Comparison of ENCODE assay signal across 7 cellular contexts in the genomic region with DNA sequence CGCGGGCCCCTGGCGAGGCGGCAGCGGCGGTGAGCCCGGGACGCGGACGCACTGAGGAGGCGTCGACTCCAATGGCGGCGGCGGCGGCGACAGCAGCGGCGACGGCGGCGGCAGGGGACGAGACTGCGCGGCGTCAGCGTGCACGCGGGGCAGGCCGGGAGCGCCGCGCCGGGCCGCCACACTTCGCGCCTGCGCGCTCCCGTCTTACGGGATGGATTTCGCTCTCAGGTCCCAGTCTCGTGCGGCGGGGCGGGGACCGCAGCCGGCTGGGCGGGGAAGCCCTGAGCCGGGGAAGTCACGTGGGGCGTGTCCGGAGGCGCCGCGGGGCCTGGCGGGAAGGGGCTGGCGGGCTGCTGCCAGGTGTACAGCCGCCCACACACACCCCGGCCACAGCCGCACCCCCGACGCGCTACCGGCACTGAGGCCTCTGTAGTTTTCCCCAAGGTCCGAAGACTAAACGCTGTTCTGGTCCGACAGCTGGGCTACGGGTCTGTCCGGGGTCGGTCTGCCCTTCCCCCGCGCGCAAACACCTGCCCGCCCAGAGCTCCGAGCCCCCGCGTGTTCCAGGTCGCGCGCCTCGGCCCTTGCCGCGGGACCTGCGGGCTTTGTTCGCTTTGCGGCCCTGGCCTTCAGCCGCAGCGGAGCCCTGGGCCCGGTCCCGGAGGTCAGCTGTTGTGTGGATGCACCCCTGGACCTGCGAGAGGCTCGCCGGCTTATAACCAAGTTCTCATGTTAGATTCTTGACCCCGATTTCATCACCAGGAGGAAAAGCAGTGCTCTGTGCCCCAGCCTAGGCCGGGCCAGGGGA. TPM values are rescaled to one million over a fixed set of nuclear protein-coding genes. Genes with fewer than 3 reads are reported as not detected.
DNase-seq lines count a peak whose midpoint lies in the region; ATAC-seq and TF ChIP-seq lines count a peak whose summit lies in the region.

YTHDF1 (minus strand) TSS at position 91 of the 808 bp plus-strand sequence. CDS start 239 bp downstream, outside the sequence.

- WGBS in hepatocyte (ENCODE audit: low lambda C conversion rate, missing lambda C conversion rate) = 4% methylated on average over 70 of the region's 96 CpGs

- H3K4me3 ChIP-seq in astrocyte of the cerebellum (ENCODE audit: low read depth, low read length) = peak within 1 kb of the TSS; percentile 80
- H3K4me3 ChIP-seq in hepatocyte = peak within 1 kb of the TSS; percentile 91

- no peaks in the 10 kb centered on the region for H3K36me3 ChIP-seq in hepatocyte (replicated peaks; ENCODE audit: insufficient read depth, low read depth)

- peak within 1 kb of the TSS; percentile 97 for H2AFZ ChIP-seq in hepatocyte

- DNase-seq in NCI-H2081 (lab: John Stamatoyannopoulos, UW) (peak; percentile 96), T-helper 9 cell (peak; percentile 87), astrocyte of the cerebellum (ENCODE audit: low read depth) (peak; percentile 69), hepatocyte (ENCODE audit: low spot score) (peak; percentile 99), retina (peak; percentile 95)

- in situ Hi-C loops in astrocyte of the cerebellum (cut with HindIII; ENCODE audit: low sequenced_read_pairs) = loop anchor here (25.0 kb wide), 1 partner anchor 129 kb away; no protein-coding TSS in a partner anchor

- H3K4me2 ChIP-seq in hepatocyte = peak within 1 kb of the TSS; percentile 96

- H3K27me3 ChIP-seq in hepatocyte = no peaks in the 10 kb centered on the region

- H4K20me1 ChIP-seq in hepatocyte (ENCODE audit: insufficient read depth, poor library complexity, severe bottlenecking) = peaks cover 44% of the 10 kb centered on the region

- peaks cover 45% of the 10 kb centered on the region for H3K79me2 ChIP-seq in hepatocyte

- ATAC-seq in GM18517 (IDR thresholded peaks at IDR 0.05; ENCODE audit: unreplicated experiment) (peak; percentile 92), HG03039 (IDR thresholded peaks at IDR 0.05; ENCODE audit: unreplicated experiment) (peak; percentile 80)

- no peaks in the 10 kb centered on the region for H3K9me2 ChIP-seq in hepatocyte (replicated peaks; ENCODE audit: insufficient read depth)

- H3K9me3 ChIP-seq in hepatocyte (ENCODE audit: low read depth) = no peaks in the 10 kb centered on the region

- TF ChIP-seq CTCF in astrocyte of the cerebellum (IDR thresholded peaks at IDR 0.05; ENCODE audit: low read depth, low read length, missing control alignments) (no peak), hepatocyte (IDR thresholded peaks at IDR 0.05; ENCODE audit: poor library complexity) (no peak)

- H3K27ac ChIP-seq in hepatocyte = peak within 1 kb of the TSS; percentile 96

- H3K4me1 ChIP-seq in hepatocyte (ENCODE audit: insufficient read depth) = peaks cover 41% of the 10 kb centered on the region

RNA-seq across cellular contexts. Expression of gene YTHDF1, which starts in this region (rescaled TPM):
- total RNA-seq in hepatocyte = 35.9 and 36.0 TPM in 2 replicates
- 51.2 and 57.4 TPM in 2 replicates for polyA plus RNA-seq in hepatocyte

Comparison
In these comparisons a context has a peak if more than half of its experiments do, and no peak if none do; other contexts are left out.
1. Peak in every context shown above with its lines: DNase-seq, ATAC-seq, H3K4me3 ChIP-seq and H3K27ac ChIP-seq.